ENCODE assay signal across 17 cellular contexts in genomic region chr6:107059606-107060005, GRCh38. TPM values are rescaled to one million over a fixed set of nuclear protein-coding genes. Genes with fewer than 3 reads are reported as not detected.
DNase-seq lines count a peak whose midpoint lies in the region; ATAC-seq, FAIRE-seq and TF ChIP-seq lines count a peak whose summit lies in the region.
"Had no signal": no experiment of that assay in that cellular context is flagged by ENCODE, and none has a peak within 500 bp of the region (broad histone marks: within the 10 kb centered on the region; RNA-seq: fewer than 3 reads in every experiment).

No MANE protein-coding gene starts in this region.

- H3K4ac ChIP-seq in H1 (replicated peaks; ENCODE audit: insufficient read length, low read depth, low read length) (no peak overlapping the region), mesendoderm (ENCODE audit: low read depth, low read length) (peak overlapping the region; percentile 43)

- peak overlapping the region; percentile 72; the same call in 1 of the 2 replicates for H3K18ac ChIP-seq in H1 (ENCODE audit: extremely low read depth, low read length)
- H3K18ac ChIP-seq in mesendoderm (ENCODE audit: low read length), result peak overlapping the region; percentile 71

- no peak overlapping the region for H4K8ac ChIP-seq in H1 (ENCODE audit: extremely low read depth, insufficient read depth, low read length)
- no peak overlapping the region for H4K8ac ChIP-seq in mesendoderm (ENCODE audit: low read depth, low read length)

- H2AK5ac ChIP-seq in H1 (ENCODE audit: low read depth, low read length) (0 out of 2 replicates have a peak overlapping the region, but pooled peaks have one; percentile 2), mesendoderm (ENCODE audit: low read length) (no peak overlapping the region)

- H3F3A ChIP-seq in GM23338 (replicated peaks; ENCODE audit: low read depth), result peaks cover 19% of the 10 kb centered on the region
- H3F3A ChIP-seq in MM.1S (ENCODE audit: insufficient read depth, low read length), result peaks cover 40% of the 10 kb centered on the region

- CTCF ChIA-PET in H1 (lab: Charles Lee; ENCODE audit: partially characterized antibody), result interaction anchor here (0.6 to 1.2 kb wide), 4 partner anchors 10 to 250 kb away, joined by 3 to 4 read pairs (median 3); no protein-coding TSS in a partner anchor
- CTCF ChIA-PET in activated CD4-positive, alpha-beta memory T cell treated with anti-CD3 and anti-CD28 coated beads, Interleukin-2, amount 10 ng/mL, durations not matched to agents 7 days and 5 days (lab: Charles Lee), result interaction anchor here (1.0 to 2.1 kb wide), 3 partner anchors 23 to 54 kb away, joined by 3 to 13 read pairs (median 6); no protein-coding TSS in a partner anchor

- TF ChIP-seq EP300 in H1 (IDR thresholded peaks at IDR 0.05; ENCODE audit: borderline replicate concordance in 1 of 2, low read depth in 2 of 2, low read length in 2 of 2), result no peak

- H2BK20ac ChIP-seq in H1 (ENCODE audit: low read length), result no peak overlapping the region

- H4K20me1 ChIP-seq in GM23338 (replicated peaks; ENCODE audit: insufficient read depth) (no peaks in the 10 kb centered on the region), MM.1S (ENCODE audit: insufficient read depth, low read length) (no peaks in the 10 kb centered on the region), H1 (replicated peaks in 1 of 2; ENCODE audit: control insufficient read depth in 1 of 2, insufficient read depth in 2 of 2, low read length in 2 of 2) (no peaks in the 10 kb centered on the region)

- peaks cover 8% of the 10 kb centered on the region for H3K27me3 Mint-ChIP-seq in GM23338 (ENCODE audit: insufficient read depth, low read depth, poor library complexity)
- no peaks in the 10 kb centered on the region for H3K27me3 Mint-ChIP-seq in activated CD4-positive, alpha-beta memory T cell treated with anti-CD3 and anti-CD28 coated beads, Interleukin-2, amount 10 ng/mL, durations not matched to agents 7 days and 5 days
- H3K27me3 Mint-ChIP-seq: B cell had no signal

- intact Hi-C loops in dorsolateral prefrontal cortex (cut with DNase I), result no loop called here

- H2BK120ac ChIP-seq in H1 (replicated peaks; ENCODE audit: low read depth, low read length) (peak overlapping the region; percentile 36), mesendoderm (ENCODE audit: low read depth, low read length) (no peak overlapping the region)

- H3K27ac Mint-ChIP-seq in GM23338, result no peak overlapping the region
- no peak overlapping the region for H3K27ac Mint-ChIP-seq in activated CD4-positive, alpha-beta memory T cell treated with anti-CD3 and anti-CD28 coated beads, Interleukin-2, amount 10 ng/mL, durations not matched to agents 7 days and 5 days
- H3K27ac Mint-ChIP-seq: B cell had no signal

- H3K9me3 ChIP-seq in MM.1S (replicated peaks; ENCODE audit: insufficient read depth, low read length), result no peaks in the 10 kb centered on the region
- no peaks in the 10 kb centered on the region for H3K9me3 ChIP-seq in H1 (ENCODE audit: insufficient read depth in 2 of 2, low read depth in 1 of 2, low read length in 1 of 2)

- TF ChIP-seq CTCF in GM23338 (conservative IDR thresholded peaks at IDR 0.05; ENCODE audit: low read depth in 2 of 2), result no peak
- no peak for TF ChIP-seq CTCF in MM.1S (IDR thresholded peaks at IDR 0.05; ENCODE audit: low read length)
- no peak for TF ChIP-seq CTCF in H1 (IDR thresholded peaks at IDR 0.05; ENCODE audit: control extremely low read depth in 1 of 3, insufficient read depth in 1 of 3, low read depth in 1 of 3, low read length in 3 of 3)
- no peak for TF ChIP-seq CTCF in dorsolateral prefrontal cortex (IDR thresholded peaks at IDR 0.05 in 54 of 56, conservative IDR thresholded peaks at IDR 0.05 in 2 of 56; ENCODE audit: low read depth in 1 of 56, partially characterized antibody in 56 of 56)

- H3K9ac ChIP-seq in MM.1S (ENCODE audit: low read length) (no peak overlapping the region), H1 (replicated peaks in 1 of 4; ENCODE audit: extremely low read depth in 1 of 4, low read depth in 3 of 4, low read length in 3 of 4) (no peak overlapping the region), mesendoderm (ENCODE audit: low read length) (no peak overlapping the region)

- no peak overlapping the region for H4K91ac ChIP-seq in H1 (replicated peaks; ENCODE audit: insufficient read length, low read length)

- no peaks in the 10 kb centered on the region for H3K9me3 Mint-ChIP-seq in GM23338
- H3K9me3 Mint-ChIP-seq in activated CD4-positive, alpha-beta memory T cell treated with anti-CD3 and anti-CD28 coated beads, Interleukin-2, amount 10 ng/mL, durations not matched to agents 7 days and 5 days, result no peaks in the 10 kb centered on the region
- H3K9me3 Mint-ChIP-seq: CD4-positive, alpha-beta memory T cell; H9 had no signal

- H3K79me1 ChIP-seq in H1 (ENCODE audit: low read depth, low read length) (no peaks in the 10 kb centered on the region), mesendoderm (ENCODE audit: low read length) (no peaks in the 10 kb centered on the region)

- peaks cover 21% of the 10 kb centered on the region for H3K4me1 Mint-ChIP-seq in GM23338
- peaks cover 38% of the 10 kb centered on the region for H3K4me1 Mint-ChIP-seq in activated CD4-positive, alpha-beta memory T cell treated with anti-CD3 and anti-CD28 coated beads, Interleukin-2, amount 10 ng/mL, durations not matched to agents 7 days and 5 days

- H3K79me2 ChIP-seq in GM23338 (replicated peaks; ENCODE audit: insufficient read depth), result no peaks in the 10 kb centered on the region
- H3K79me2 ChIP-seq in MM.1S (ENCODE audit: low read length), result no peaks in the 10 kb centered on the region
- no peaks in the 10 kb centered on the region for H3K79me2 ChIP-seq in H1 (ENCODE audit: control insufficient read depth in 1 of 2, insufficient read depth in 2 of 2, low read length in 2 of 2)
- H3K79me2 ChIP-seq in mesendoderm (ENCODE audit: control insufficient read depth, insufficient read depth, low read length), result no peaks in the 10 kb centered on the region

- no peak overlapping the region for H3K14ac ChIP-seq in H1 (ENCODE audit: insufficient read length)

- H3K23me2 ChIP-seq in H1 (ENCODE audit: low read depth, low read length), result no peaks in the 10 kb centered on the region

- H3K27me3 ChIP-seq in GM23338 (ENCODE audit: insufficient read depth), result no peaks in the 10 kb centered on the region
- no peaks in the 10 kb centered on the region for H3K27me3 ChIP-seq in MM.1S (replicated peaks; ENCODE audit: insufficient read depth, low read length)
- no peaks in the 10 kb centered on the region for H3K27me3 ChIP-seq in H1 (replicated peaks in 1 of 4; ENCODE audit: control insufficient read depth in 3 of 4, extremely low read depth in 1 of 4, insufficient read depth in 3 of 4, low read length in 3 of 4)
- H3K27me3 ChIP-seq in mesendoderm (ENCODE audit: insufficient read depth, low read length, poor library complexity), result no peaks in the 10 kb centered on the region
- H3K27me3 ChIP-seq in dorsolateral prefrontal cortex, result no peaks in the 10 kb centered on the region

- H3K36me3 ChIP-seq in GM23338 (ENCODE audit: insufficient read depth) (no peaks in the 10 kb centered on the region), MM.1S (replicated peaks; ENCODE audit: insufficient read depth, low read length) (no peaks in the 10 kb centered on the region), H1 (ENCODE audit: control insufficient read depth in 2 of 4, insufficient read depth in 4 of 4, low read length in 3 of 4) (no peaks in the 10 kb centered on the region), mesendoderm (ENCODE audit: control insufficient read depth, insufficient read depth, low read length) (no peaks in the 10 kb centered on the region)

- H2BK15ac ChIP-seq in H1 (ENCODE audit: low read length) (peak overlapping the region; percentile 48; the same call in 1 of the 2 replicates), mesendoderm (replicated peaks; ENCODE audit: low read depth) (no peak overlapping the region)

- H3K4me1 ChIP-seq in GM23338 (ENCODE audit: insufficient read depth) (peaks cover 23% of the 10 kb centered on the region), MM.1S (ENCODE audit: low read length) (peaks cover 46% of the 10 kb centered on the region), H1 (replicated peaks in 1 of 4; ENCODE audit: control insufficient read depth in 3 of 4, insufficient read depth in 4 of 4, low read length in 3 of 4) (peaks cover 3 to 13% (median 7%) of the 10 kb centered on the region in 4 experiments), mesendoderm (ENCODE audit: control insufficient read depth, low read depth, low read length) (peaks cover 13% of the 10 kb centered on the region)

- H2AFZ ChIP-seq in GM23338, result peak overlapping the region; percentile 56; the same call in 1 of the 2 replicates
- H2AFZ ChIP-seq in MM.1S (ENCODE audit: low read length), result peak overlapping the region; percentile 30; the same call in 1 of the 2 replicates
- no peak overlapping the region for H2AFZ ChIP-seq in H1 (ENCODE audit: low read length)

- no peaks in the 10 kb centered on the region for H3K9me2 ChIP-seq in GM23338 (ENCODE audit: insufficient read depth)
- H3K9me2 ChIP-seq in MM.1S (replicated peaks; ENCODE audit: insufficient read depth, low read length), result no peaks in the 10 kb centered on the region

- POLR2A ChIA-PET in H1 (lab: Charles Lee; ENCODE audit: partially characterized antibody), result interaction anchor here (0.9 to 1.9 kb wide), 3 partner anchors 9 to 56 kb away, joined by 3 to 5 read pairs (median 4); partner anchors contain the start of gene BEND3
- POLR2A ChIA-PET in activated CD4-positive, alpha-beta memory T cell treated with anti-CD3 and anti-CD28 coated beads, Interleukin-2, amount 10 ng/mL, durations not matched to agents 7 days and 5 days (lab: Charles Lee), result interaction anchor here (0.6 to 2.1 kb wide), 3 partner anchors 7 to 764 kb away, joined by 3 to 15 read pairs (median 4); partner anchors contain the start of gene MTRES1

- H3K4me2 ChIP-seq in GM23338 (no peak overlapping the region), MM.1S (ENCODE audit: low read depth, low read length) (no peak overlapping the region), H1 (ENCODE audit: insufficient read depth in 1 of 2, low read depth in 2 of 2, low read length in 2 of 2) (no peak overlapping the region), mesendoderm (ENCODE audit: low read length) (no peak overlapping the region)

- no peaks in the 10 kb centered on the region for H3K36me3 Mint-ChIP-seq in GM23338 (ENCODE audit: low read depth)
- no peaks in the 10 kb centered on the region for H3K36me3 Mint-ChIP-seq in activated CD4-positive, alpha-beta memory T cell treated with anti-CD3 and anti-CD28 coated beads, Interleukin-2, amount 10 ng/mL, durations not matched to agents 7 days and 5 days (ENCODE audit: low read depth)
- H3K36me3 Mint-ChIP-seq: CD4-positive, alpha-beta memory T cell had no signal

- H2BK5ac ChIP-seq in H1 (ENCODE audit: low read depth, low read length), result peak overlapping the region; percentile 22; the same call in 1 of the 2 replicates
- peak overlapping the region; percentile 74 for H2BK5ac ChIP-seq in mesendoderm (ENCODE audit: low read length)

- no peak for TF ChIP-seq RAD21 in H1 (IDR thresholded peaks at IDR 0.05 in 1 of 2, conservative IDR thresholded peaks at IDR 0.05 in 1 of 2; ENCODE audit: low read depth in 2 of 2, low read length in 2 of 2)

- H3K4me3 ChIP-seq in GM23338, result no peak overlapping the region
- no peak overlapping the region for H3K4me3 ChIP-seq in MM.1S (ENCODE audit: low read length)
- no peak overlapping the region for H3K4me3 ChIP-seq in H1 (ENCODE audit: extremely low read depth in 1 of 4, insufficient read depth in 2 of 4, low read depth in 3 of 4, low read length in 4 of 4)
- no peak overlapping the region for H3K4me3 ChIP-seq in mesendoderm (ENCODE audit: low read length)
- no peak overlapping the region for H3K4me3 ChIP-seq in dorsolateral prefrontal cortex

- FAIRE-seq in H1 (lab: Jason Lieb, UNC), result no peak
- FAIRE-seq: A204.1, GM12892, HTR-8/SVneo had no signal

- H4K5ac ChIP-seq in H1 (ENCODE audit: insufficient read length, low read depth, low read length), result no peak overlapping the region
- H4K5ac ChIP-seq in mesendoderm (ENCODE audit: low read length), result no peak overlapping the region

- H3K56ac ChIP-seq in H1 (replicated peaks; ENCODE audit: insufficient read length, low read depth, low read length) (no peak overlapping the region), mesendoderm (ENCODE audit: low read length) (peak overlapping the region; percentile 19)

- H3K23ac ChIP-seq in H1 (ENCODE audit: insufficient read length) (no peak overlapping the region), mesendoderm (ENCODE audit: low read length) (no peak overlapping the region)

- TF ChIP-seq POLR2A in H1 (IDR thresholded peaks at IDR 0.05; ENCODE audit: control extremely low read depth in 1 of 2, low read depth in 2 of 2, low read length in 2 of 2), result no peak

- H3K27ac ChIP-seq in GM23338 (ENCODE audit: low read depth) (no peak overlapping the region), MM.1S (ENCODE audit: low read length) (peak overlapping the region; percentile 20; the same call in 1 of the 2 replicates), H1 (ENCODE audit: low read depth, low read length) (no peak overlapping the region), mesendoderm (ENCODE audit: low read depth, low read length) (peak overlapping the region; percentile 1), dorsolateral prefrontal cortex (no peak overlapping the region)

- 0 out of 2 replicates have a peak overlapping the region, but pooled peaks have one; percentile 3 for H2BK12ac ChIP-seq in H1 (ENCODE audit: low read depth, low read length)

- H3K4me3 Mint-ChIP-seq in GM23338, result no peak overlapping the region
- no peak overlapping the region for H3K4me3 Mint-ChIP-seq in activated CD4-positive, alpha-beta memory T cell treated with anti-CD3 and anti-CD28 coated beads, Interleukin-2, amount 10 ng/mL, durations not matched to agents 7 days and 5 days
- H3K4me3 Mint-ChIP-seq: B cell; CD4-positive, alpha-beta memory T cell; H9 had no signal

- no peak for ATAC-seq in GM23338

- WGBS in H1 (ENCODE audit: extremely low coverage in 1 of 2, insufficient coverage in 1 of 2, insufficient read length in 1 of 2, insufficient replicate concordance in 2 of 2, low coverage in 1 of 2, low lambda C conversion rate in 2 of 2, missing lambda C conversion rate in 1 of 2), 2 experiments, result 90% methylated on average over 4 of the region's 4 CpGs; no CpG with 5 or more reads in 1 of the 2 experiments
- WGBS in mesendoderm (ENCODE audit: extremely low coverage, insufficient coverage, low lambda C conversion rate), result no CpG with 5 or more reads among the region's 4 CpGs

- DNase-seq in GM23338 (ENCODE audit: low spot score) (no peak), MM.1S (no peak), H1 (ENCODE audit: low read depth in 1 of 2, low spot score in 2 of 2) (no peak), mesendoderm (peak; percentile 45), dorsolateral prefrontal cortex (no peak), CD1c-positive myeloid dendritic cell (ENCODE audit: extremely low spot score) (no peak)
- DNase-seq in activated CD4-positive, alpha-beta memory T cell treated with anti-CD3 and anti-CD28 coated beads, Interleukin-2, amount 10 ng/mL, durations not matched to agents 7 days and 5 days, result no peak
- DNase-seq: C1 segment of cervical spinal cord; CD4-positive, alpha-beta memory T cell; DMS153; DMS79 treated with DMSO at 0.1 percent for 48 hours; GDM1; H9 had no signal

RNA-seq across cellular contexts. Expression of gene MTRES1, which starts 31.6 kb away (rescaled TPM):
- total RNA-seq in GM23338 (2014; rRNA removed; shearing (Covaris generic)), result 11.1 and 19.0 TPM in 2 replicates
- polyA plus RNA-seq in GM23338 (2016; fragmentation: Nextera tagmentation; extraction: Ambion mirVana), result 51.4 and 51.6 TPM in 2 replicates
- 17.2 and 20.3 TPM in 2 replicates for total RNA-seq in H1 (2021; fragmentation: NEBNext Ultra II Directional; extraction: Animal tissue kit (Norgen Biotek cat#: 25700))
- 5.2 and 6.4 TPM in 2 replicates for polyA plus RNA-seq in H1 (2011; rRNA removed)
- 11.9 TPM for polyA plus RNA-seq in H1 (2011; cell fraction: cytosol; rRNA removed)
- 7.7 TPM for polyA plus RNA-seq in H1 (2011; cell fraction: nucleus; rRNA removed)
- 14.3 to 16.8 TPM (median 14.9 TPM) in 4 replicates for polyA plus RNA-seq in H1 (2012, experiment 1 of 2)
- polyA plus RNA-seq in H1 (2012, experiment 2 of 2), result 8.3 TPM
- 26.4 TPM for polyA plus RNA-seq in H1 (2013, experiment 1 of 2)
- 27.6 TPM for polyA plus RNA-seq in H1 (2013, experiment 2 of 2)
- polyA minus RNA-seq in H1 (2011; rRNA and poly(A)+ RNA removed), result 4.1 and 5.4 TPM in 2 replicates
- 3.7 TPM for polyA minus RNA-seq in H1 (2011; cell fraction: cytosol; rRNA and poly(A)+ RNA removed)
- polyA minus RNA-seq in H1 (2011; cell fraction: nucleus; rRNA and poly(A)+ RNA removed), result 9.7 TPM
- polyA plus RNA-seq in mesendoderm (2013, experiment 1 of 2), result 27.4 TPM
- polyA plus RNA-seq in mesendoderm (2013, experiment 2 of 2), result 26.9 TPM
- total RNA-seq in dorsolateral prefrontal cortex, result 10 to 100 TPM; 11.8 to 29.9 (median 22.5) TPM
- 10 to 100 TPM; 16.8 to 18.4 TPM for total RNA-seq in activated CD4-positive, alpha-beta memory T cell treated with anti-CD3 and anti-CD28 coated beads, Interleukin-2, amount 10 ng/mL, durations not matched to agents 7 days and 5 days

RNA-seq across cellular contexts. Expression of gene BEND3, which starts 55.7 kb away (rescaled TPM):
- total RNA-seq in GM23338 (2014; rRNA removed; shearing (Covaris generic)), result 30.5 and 33.7 TPM in 2 replicates
- 8.6 and 9.2 TPM in 2 replicates for polyA plus RNA-seq in GM23338 (2016; fragmentation: Nextera tagmentation; extraction: Ambion mirVana)
- total RNA-seq in H1 (2021; fragmentation: NEBNext Ultra II Directional; extraction: Animal tissue kit (Norgen Biotek cat#: 25700)), result 38.8 and 40.8 TPM in 2 replicates
- polyA plus RNA-seq in H1 (2011; rRNA removed), result 25.2 and 26.2 TPM in 2 replicates
- polyA plus RNA-seq in H1 (2011; cell fraction: cytosol; rRNA removed), result 21.1 TPM
- 48.4 TPM for polyA plus RNA-seq in H1 (2011; cell fraction: nucleus; rRNA removed)
- polyA plus RNA-seq in H1 (2012, experiment 1 of 2), result 22.5 to 25.1 TPM (median 23.6 TPM) in 4 replicates
- 15.4 TPM for polyA plus RNA-seq in H1 (2012, experiment 2 of 2)
- 17.8 TPM for polyA plus RNA-seq in H1 (2013, experiment 1 of 2)
- 16.3 TPM for polyA plus RNA-seq in H1 (2013, experiment 2 of 2)
- 42.9 and 43.2 TPM in 2 replicates for polyA minus RNA-seq in H1 (2011; rRNA and poly(A)+ RNA removed)
- 38.0 TPM for polyA minus RNA-seq in H1 (2011; cell fraction: cytosol; rRNA and poly(A)+ RNA removed)
- polyA minus RNA-seq in H1 (2011; cell fraction: nucleus; rRNA and poly(A)+ RNA removed), result 31.0 TPM
- polyA plus RNA-seq in mesendoderm (2013, experiment 1 of 2), result 17.3 TPM
- 17.5 TPM for polyA plus RNA-seq in mesendoderm (2013, experiment 2 of 2)
- total RNA-seq in dorsolateral prefrontal cortex, result 1 to 10 TPM; 1.1 to 3.4 (median 1.8) TPM
- total RNA-seq in activated CD4-positive, alpha-beta memory T cell treated with anti-CD3 and anti-CD28 coated beads, Interleukin-2, amount 10 ng/mL, durations not matched to agents 7 days and 5 days, result 1 to 10 TPM; 2.3 to 2.5 TPM

Comparison
In these comparisons a context has a peak if more than half of its experiments do, and no peak if none do; other contexts are left out.
1. H3K27ac ChIP-seq: peak in MM.1S (single experiment) and mesendoderm (single experiment); none in GM23338 (single experiment), H1 (single experiment) and dorsolateral prefrontal cortex (0 of 59).